In the genomic region with DNA sequence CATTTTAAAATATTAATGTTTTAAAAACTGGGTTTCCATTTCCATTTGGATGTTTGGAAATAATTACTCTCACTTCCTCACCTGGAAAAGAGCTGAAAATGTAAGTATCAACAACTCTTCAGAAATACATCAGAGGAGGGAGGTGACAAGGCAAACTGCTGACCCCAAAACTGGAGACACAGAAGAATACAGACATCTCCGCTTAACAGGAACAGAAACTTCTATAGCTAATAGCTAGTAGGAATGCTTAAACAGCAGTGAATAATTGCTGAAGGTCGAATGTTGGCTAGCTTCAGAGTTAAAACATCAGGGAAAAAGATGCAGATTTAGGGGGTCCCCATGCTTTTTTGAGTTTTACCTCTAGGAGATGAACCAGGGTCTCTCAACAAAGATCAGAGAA, we compare ENCODE assay signal across 23 cellular contexts.
"Had no signal": no experiment of that assay in that cellular context is flagged by ENCODE, and none has a peak within 500 bp of the region (broad histone marks: within the 10 kb centered on the region; RNA-seq: fewer than 3 reads in every experiment).

No MANE protein-coding gene starts in this region.

- H3K36me3 ChIP-seq: esophagus muscularis mucosa, prostate gland, right atrium auricular region, suprapubic skin, transverse colon, upper lobe of right lung had no signal

- H3K27me3 ChIP-seq: esophagus muscularis mucosa, right atrium auricular region, suprapubic skin, transverse colon, upper lobe of right lung, uterus had no signal

- H3K4me2 ChIP-seq: smooth muscle cell had no signal

- ATAC-seq: left lobe of liver; mucosa of descending colon; natural killer cell treated with Interleukin-12 subunit alpha and Interleukin-12 subunit beta and Interleukin-15 and Interleukin-18, amount 100 ng/mL, for 72 hours; sciatic nerve; stimulated activated naive CD8-positive, alpha-beta T cell treated with anti-CD3 and anti-CD28 coated beads, Interleukin-15, amount 100 ng/mL, for 72 hours; upper lobe of right lung had no signal

- H3K27ac ChIP-seq: coronary artery, esophagus muscularis mucosa, prostate gland, right atrium auricular region, suprapubic skin, transverse colon, upper lobe of right lung, uterus had no signal

- H3K4me1 ChIP-seq: esophagus muscularis mucosa, prostate gland, right atrium auricular region, suprapubic skin, upper lobe of right lung, uterus had no signal

- DNase-seq: dermis blood vessel endothelial cell; effector memory CD4-positive, alpha-beta T cell; mucosa of descending colon; naive B cell; stimulated activated CD4-positive, alpha-beta T cell treated with anti-CD3 and anti-CD28 coated beads, Interleukin-12 subunit alpha, Interleukin-12 subunit beta, amount 100 ng/mL, for 4 hours; stimulated activated CD4-positive, alpha-beta T cell treated with anti-CD3 and anti-CD28 coated beads, Interleukin-1b, Interleukin-23, amount 100 ng/mL, for 48 hours; stimulated activated CD4-positive, alpha-beta T cell treated with anti-CD3 and anti-CD28 coated beads, Interleukin-4, amount 100 ng/mL, for 1 hour; stimulated activated CD8-positive, alpha-beta memory T cell treated with anti-CD3 and anti-CD28 coated beads, Interleukin-4, amount 100 ng/mL, for 48 hours; stimulated activated naive CD4-positive, alpha-beta T cell; stimulated activated naive CD8-positive, alpha-beta T cell treated with anti-CD3 and anti-CD28 coated beads, Interleukin-15, amount 100 ng/mL, for 72 hours; transverse colon; upper lobe of right lung; uterus had no signal

- H3K4me3 ChIP-seq: coronary artery, esophagus muscularis mucosa, lung, mucosa of descending colon, prostate gland, right atrium auricular region, smooth muscle cell, suprapubic skin, transverse colon, upper lobe of right lung, uterus had no signal

- H3K9me3 ChIP-seq: esophagus muscularis mucosa, mucosa of descending colon, prostate gland, right atrium auricular region, suprapubic skin, transverse colon, upper lobe of right lung, uterus had no signal
